ENCODE assay signal across 11 cellular contexts in genomic region chr1:54227836-54228435, GRCh38. TPM values are rescaled to one million over a fixed set of nuclear protein-coding genes. Genes with fewer than 3 reads are reported as not detected.
DNase-seq lines count a peak whose midpoint lies in the region; ATAC-seq lines count a peak whose summit lies in the region.
"Had no signal": no experiment of that assay in that cellular context is flagged by ENCODE, and none has a peak within 500 bp of the region (broad histone marks: within the 10 kb centered on the region; RNA-seq: fewer than 3 reads in every experiment).

No MANE protein-coding gene starts in this region.

- H3K4me1 ChIP-seq in NT2/D1 (ENCODE audit: insufficient read depth, insufficient read length) = peaks cover 52% of the 10 kb centered on the region

- H3K4me1 Mint-ChIP-seq in T-helper 2 cell treated with Interferon-gamma antibody and Interleukin-4, amounts not matched to agents 5 μg/mL and 100 μg/mL, for 36 hours (ENCODE audit: low read depth) = peaks cover 30% of the 10 kb centered on the region
- peaks cover 49% of the 10 kb centered on the region for H3K4me1 Mint-ChIP-seq in dendritic cell treated with granulocyte-macrophage colony-stimulating factor and Interleukin-4, amounts not matched to agents 40 ng/mL and 50 ng/mL, for 4 days (ENCODE audit: low read depth)

- no peak overlapping the region for H3K4me3 Mint-ChIP-seq in T-helper 2 cell treated with Interferon-gamma antibody and Interleukin-4, amounts not matched to agents 5 μg/mL and 100 μg/mL, for 36 hours
- no peak overlapping the region for H3K4me3 Mint-ChIP-seq in dendritic cell treated with granulocyte-macrophage colony-stimulating factor and Interleukin-4, amounts not matched to agents 40 ng/mL and 50 ng/mL, for 4 days

- no peaks in the 10 kb centered on the region for H3K27me3 Mint-ChIP-seq in T-helper 2 cell treated with Interferon-gamma antibody and Interleukin-4, amounts not matched to agents 5 μg/mL and 100 μg/mL, for 36 hours (ENCODE audit: low read depth)
- H3K27me3 Mint-ChIP-seq in dendritic cell treated with granulocyte-macrophage colony-stimulating factor and Interleukin-4, amounts not matched to agents 40 ng/mL and 50 ng/mL, for 4 days = no peaks in the 10 kb centered on the region

- ATAC-seq in GM18870 (IDR thresholded peaks at IDR 0.05; ENCODE audit: unreplicated experiment) = no peak

- no peak overlapping the region for H3K4me3 ChIP-seq in NT2/D1 (ENCODE audit: insufficient read length, low read depth)
- H3K4me3 ChIP-seq: left ventricle myocardium inferior, right atrium auricular region had no signal

- H3K36me3 ChIP-seq in NT2/D1 (ENCODE audit: insufficient read depth, insufficient read length, low read length) = peaks cover 49% of the 10 kb centered on the region
- H3K36me3 ChIP-seq: right atrium auricular region had no signal

- peak overlapping the region; percentile 31 for H3K27ac Mint-ChIP-seq in T-helper 2 cell treated with Interferon-gamma antibody and Interleukin-4, amounts not matched to agents 5 μg/mL and 100 μg/mL, for 36 hours
- H3K27ac Mint-ChIP-seq in dendritic cell treated with granulocyte-macrophage colony-stimulating factor and Interleukin-4, amounts not matched to agents 40 ng/mL and 50 ng/mL, for 4 days = peak overlapping the region; percentile 79

- intact Hi-C loops in dendritic cell treated with granulocyte-macrophage colony-stimulating factor and Interleukin-4, amounts not matched to agents 40 ng/mL and 50 ng/mL, for 4 days (cut with micrococcal nuclease) = loop anchor here (10.0 kb wide), 1 partner anchor 257 kb away; no protein-coding TSS in a partner anchor

- no peak for DNase-seq in T-helper 2 cell treated with Interferon-gamma antibody and Interleukin-4, amounts not matched to agents 5 μg/mL and 100 μg/mL, for 36 hours (ENCODE audit: low spot score)
- DNase-seq in T-helper 2 cell (no peak), NT2/D1 (ENCODE audit: low read depth, low spot score) (peak; percentile 47), renal cortical epithelial cell (ENCODE audit: low read depth) (peak; percentile 40), NCI-H146 (lab: John Stamatoyannopoulos, UW) (no peak), NCI-H2029 treated with DMSO at 0.1 percent for 48 hours (lab: John Stamatoyannopoulos, UW) (no peak)
- DNase-seq: left ventricle myocardium inferior, NCI-H1048 had no signal

- no peaks in the 10 kb centered on the region for H3K27me3 ChIP-seq in NT2/D1 (ENCODE audit: insufficient read depth, insufficient read length)
- H3K27me3 ChIP-seq: right atrium auricular region had no signal

- peak overlapping the region; percentile 46 for H3K9ac ChIP-seq in NT2/D1 (ENCODE audit: insufficient read length, low read depth)

- peaks cover 22% of the 10 kb centered on the region for H3K36me3 Mint-ChIP-seq in T-helper 2 cell treated with Interferon-gamma antibody and Interleukin-4, amounts not matched to agents 5 μg/mL and 100 μg/mL, for 36 hours (ENCODE audit: low read depth)
- H3K36me3 Mint-ChIP-seq in dendritic cell treated with granulocyte-macrophage colony-stimulating factor and Interleukin-4, amounts not matched to agents 40 ng/mL and 50 ng/mL, for 4 days (ENCODE audit: low read depth) = peaks cover 60% of the 10 kb centered on the region

- H3K9me3 Mint-ChIP-seq in T-helper 2 cell treated with Interferon-gamma antibody and Interleukin-4, amounts not matched to agents 5 μg/mL and 100 μg/mL, for 36 hours = no peaks in the 10 kb centered on the region
- no peaks in the 10 kb centered on the region for H3K9me3 Mint-ChIP-seq in dendritic cell treated with granulocyte-macrophage colony-stimulating factor and Interleukin-4, amounts not matched to agents 40 ng/mL and 50 ng/mL, for 4 days

- 0 out of 2 replicates have a peak, but pooled peaks cover 8% of the 10 kb centered on the region for H3K9me3 ChIP-seq in NT2/D1 (ENCODE audit: insufficient read depth, low read length)
- H3K9me3 ChIP-seq: left ventricle myocardium inferior, right atrium auricular region had no signal

RNA-seq across cellular contexts. Expression of gene MRPL37, which starts 28.0 kb away (rescaled TPM):
- total RNA-seq in renal cortical epithelial cell = 33.3 and 44.8 TPM in 2 replicates

RNA-seq across cellular contexts. Expression of gene CYB5RL, which starts 28.1 kb away (rescaled TPM):
- 2.6 and 6.0 TPM in 2 replicates for total RNA-seq in renal cortical epithelial cell

Comparison
In these comparisons a context has a peak if more than half of its experiments do, and no peak if none do; other contexts are left out.
1. DNase-seq: peak in NT2/D1 (single experiment) and renal cortical epithelial cell (single experiment); none in T-helper 2 cell treated with Interferon-gamma antibody and Interleukin-4, amounts not matched to agents 5 μg/mL and 100 μg/mL, for 36 hours (single experiment), T-helper 2 cell (0 of 5), NCI-H146 (single experiment) and NCI-H2029 treated with DMSO at 0.1 percent for 48 hours (single experiment).